Comparison of ENCODE assay signal across 11 cellular contexts in genomic region chr12:67646775-67647174, GRCh38. TPM values are rescaled to one million over a fixed set of nuclear protein-coding genes. Genes with fewer than 3 reads are reported as not detected.
DNase-seq lines count a peak whose midpoint lies in the region; ATAC-seq and TF ChIP-seq lines count a peak whose summit lies in the region.
"Had no signal": no experiment of that assay in that cellular context is flagged by ENCODE, and none has a peak within 500 bp of the region (broad histone marks: within the 10 kb centered on the region; RNA-seq: fewer than 3 reads in every experiment).

No MANE protein-coding gene starts in this region.

- TF ChIP-seq POLR2A in esophagus squamous epithelium (IDR thresholded peaks at IDR 0.05) = no peak

- POLR2A ChIA-PET in activated naive CD8-positive, alpha-beta T cell treated with anti-CD3 and anti-CD28 coated beads, Interleukin-2, amount 10 ng/mL, durations not matched to agents 7 days and 5 days (lab: Charles Lee) = no interaction called here
- POLR2A ChIA-PET in activated B cell treated with CpG ODN at 0.5 μM for 24 hours (lab: Charles Lee) = interaction anchor here (0.7 to 4.7 kb wide), 2 partner anchors 15 to 211 kb away, joined by 3 to 55 read pairs; no protein-coding TSS in a partner anchor

- H3K4me3 ChIP-seq in mucosa of rectum (ENCODE audit: low read length in 2 of 2) = peak overlapping the region in 1 of 2 donors; percentile 86
- H3K4me3 ChIP-seq in esophagus squamous epithelium = no peak overlapping the region

- H3K36me3 Mint-ChIP-seq in activated naive CD8-positive, alpha-beta T cell treated with anti-CD3 and anti-CD28 coated beads, Interleukin-2, amount 10 ng/mL, durations not matched to agents 7 days and 5 days = peaks cover 13% of the 10 kb centered on the region
- H3K36me3 Mint-ChIP-seq in activated naive CD8-positive, alpha-beta T cell treated with anti-CD3 and anti-CD28 coated beads for 36 hours = peaks cover 18% of the 10 kb centered on the region
- H3K36me3 Mint-ChIP-seq in activated B cell treated with CpG ODN at 0.5 μM for 24 hours (ENCODE audit: low read depth) = peaks cover 9% of the 10 kb centered on the region
- peaks cover 6% of the 10 kb centered on the region for H3K36me3 Mint-ChIP-seq in stimulated activated memory B cell treated with anti-CD40 and anti-IgM and Interleukin-4, amounts not matched to agents 10 μg/mL and 1 μg/mL and 100 μg/mL, for 72 hours

- H3K4me3 Mint-ChIP-seq in activated naive CD8-positive, alpha-beta T cell treated with anti-CD3 and anti-CD28 coated beads, Interleukin-2, amount 10 ng/mL, durations not matched to agents 7 days and 5 days = no peak overlapping the region
- no peak overlapping the region for H3K4me3 Mint-ChIP-seq in activated naive CD8-positive, alpha-beta T cell treated with anti-CD3 and anti-CD28 coated beads for 36 hours
- H3K4me3 Mint-ChIP-seq in activated B cell treated with CpG ODN at 0.5 μM for 24 hours = peak overlapping the region; percentile 94
- peak overlapping the region; percentile 98 for H3K4me3 Mint-ChIP-seq in stimulated activated memory B cell treated with anti-CD40 and anti-IgM and Interleukin-4, amounts not matched to agents 10 μg/mL and 1 μg/mL and 100 μg/mL, for 72 hours

- peaks cover 4% of the 10 kb centered on the region for H3K27me3 Mint-ChIP-seq in activated naive CD8-positive, alpha-beta T cell treated with anti-CD3 and anti-CD28 coated beads, Interleukin-2, amount 10 ng/mL, durations not matched to agents 7 days and 5 days
- no peaks in the 10 kb centered on the region for H3K27me3 Mint-ChIP-seq in activated naive CD8-positive, alpha-beta T cell treated with anti-CD3 and anti-CD28 coated beads for 36 hours
- H3K27me3 Mint-ChIP-seq in activated B cell treated with CpG ODN at 0.5 μM for 24 hours = no peaks in the 10 kb centered on the region
- H3K27me3 Mint-ChIP-seq in stimulated activated memory B cell treated with anti-CD40 and anti-IgM and Interleukin-4, amounts not matched to agents 10 μg/mL and 1 μg/mL and 100 μg/mL, for 72 hours = no peaks in the 10 kb centered on the region

- H3K27ac Mint-ChIP-seq in activated naive CD8-positive, alpha-beta T cell treated with anti-CD3 and anti-CD28 coated beads, Interleukin-2, amount 10 ng/mL, durations not matched to agents 7 days and 5 days = peak overlapping the region; percentile 52
- H3K27ac Mint-ChIP-seq in activated naive CD8-positive, alpha-beta T cell treated with anti-CD3 and anti-CD28 coated beads for 36 hours = no peak overlapping the region
- H3K27ac Mint-ChIP-seq in activated B cell treated with CpG ODN at 0.5 μM for 24 hours = no peak overlapping the region
- peak overlapping the region; percentile 92 for H3K27ac Mint-ChIP-seq in stimulated activated memory B cell treated with anti-CD40 and anti-IgM and Interleukin-4, amounts not matched to agents 10 μg/mL and 1 μg/mL and 100 μg/mL, for 72 hours

- H3K4me1 ChIP-seq in mucosa of rectum (ENCODE audit: control insufficient read depth in 2 of 2, insufficient read depth in 2 of 2, low read length in 2 of 2) = peaks cover 9 to 25% of the 10 kb centered on the region in 2 donors
- peaks cover 0 to 52% (median 24%) of the 10 kb centered on the region in 3 donors for H3K4me1 ChIP-seq in esophagus squamous epithelium

- TF ChIP-seq CTCF in activated B cell treated with CpG ODN at 0.5 μM for 24 hours (IDR thresholded peaks at IDR 0.05) = no peak
- TF ChIP-seq CTCF in esophagus squamous epithelium (IDR thresholded peaks at IDR 0.05) = no peak

- no peak for ATAC-seq in activated naive CD8-positive, alpha-beta T cell treated with anti-CD3 and anti-CD28 coated beads, Interleukin-2, amount 10 ng/mL, durations not matched to agents 7 days and 5 days (ENCODE audit: low read depth)
- no peak for ATAC-seq in activated B cell treated with CpG ODN at 0.5 μM for 24 hours (ENCODE audit: low read depth)
- ATAC-seq in stimulated activated memory B cell treated with anti-CD40 and anti-IgM and Interleukin-4, amounts not matched to agents 10 μg/mL and 1 μg/mL and 100 μg/mL, for 72 hours = no peak
- ATAC-seq: left ventricle myocardium superior had no signal

- DNase-seq in activated naive CD8-positive, alpha-beta T cell treated with anti-CD3 and anti-CD28 coated beads, Interleukin-2, amount 10 ng/mL, durations not matched to agents 7 days and 5 days = no peak
- no peak for DNase-seq in activated naive CD8-positive, alpha-beta T cell treated with anti-CD3 and anti-CD28 coated beads for 36 hours
- DNase-seq in activated B cell treated with CpG ODN at 0.5 μM for 24 hours (no peak), NOMO-1 (lab: John Stamatoyannopoulos, UW; ENCODE audit: unreplicated experiment in 2 of 2) (no peak), NCI-H69 (lab: John Stamatoyannopoulos, UW) (no peak), esophagus squamous epithelium (lab: John Stamatoyannopoulos, UW) (no peak)
- DNase-seq: NCI-H187 treated with DMSO at 0.1 percent for 48 hours had no signal

- H3K27ac ChIP-seq in mucosa of rectum (ENCODE audit: low read depth in 2 of 2, low read length in 2 of 2) = peak overlapping the region; percentile 92 to 97
- H3K27ac ChIP-seq in esophagus squamous epithelium = peak overlapping the region in 2 of 4 donors; percentile 90 to 96
- H3K27ac ChIP-seq: thoracic aorta had no signal

- no peaks in the 10 kb centered on the region for H3K9me3 Mint-ChIP-seq in activated naive CD8-positive, alpha-beta T cell treated with anti-CD3 and anti-CD28 coated beads, Interleukin-2, amount 10 ng/mL, durations not matched to agents 7 days and 5 days
- H3K9me3 Mint-ChIP-seq in activated naive CD8-positive, alpha-beta T cell treated with anti-CD3 and anti-CD28 coated beads for 36 hours = no peaks in the 10 kb centered on the region
- no peaks in the 10 kb centered on the region for H3K9me3 Mint-ChIP-seq in activated B cell treated with CpG ODN at 0.5 μM for 24 hours
- no peaks in the 10 kb centered on the region for H3K9me3 Mint-ChIP-seq in stimulated activated memory B cell treated with anti-CD40 and anti-IgM and Interleukin-4, amounts not matched to agents 10 μg/mL and 1 μg/mL and 100 μg/mL, for 72 hours

- H3K36me3 ChIP-seq in mucosa of rectum (ENCODE audit: control insufficient read depth in 2 of 2, insufficient read depth in 2 of 2, low read length in 2 of 2) = no peaks in the 10 kb centered on the region
- H3K36me3 ChIP-seq in esophagus squamous epithelium = no peaks in the 10 kb centered on the region
- H3K36me3 ChIP-seq: thoracic aorta had no signal

- H3K4me1 Mint-ChIP-seq in activated naive CD8-positive, alpha-beta T cell treated with anti-CD3 and anti-CD28 coated beads, Interleukin-2, amount 10 ng/mL, durations not matched to agents 7 days and 5 days = peaks cover 26% of the 10 kb centered on the region
- peaks cover 34% of the 10 kb centered on the region for H3K4me1 Mint-ChIP-seq in activated naive CD8-positive, alpha-beta T cell treated with anti-CD3 and anti-CD28 coated beads for 36 hours
- H3K4me1 Mint-ChIP-seq in activated B cell treated with CpG ODN at 0.5 μM for 24 hours = peaks cover 26% of the 10 kb centered on the region
- peaks cover 28% of the 10 kb centered on the region for H3K4me1 Mint-ChIP-seq in stimulated activated memory B cell treated with anti-CD40 and anti-IgM and Interleukin-4, amounts not matched to agents 10 μg/mL and 1 μg/mL and 100 μg/mL, for 72 hours

- H3K9me3 ChIP-seq in mucosa of rectum (ENCODE audit: control insufficient read depth in 2 of 2, low read length in 2 of 2) (no peaks in the 10 kb centered on the region), esophagus squamous epithelium (no peaks in the 10 kb centered on the region)
- H3K9me3 ChIP-seq: thoracic aorta had no signal

- H3K9ac ChIP-seq in mucosa of rectum (ENCODE audit: low read depth in 1 of 2, low read length in 2 of 2) = peak overlapping the region in 1 of 2 donors; percentile 85

- 85 to 87% methylated on average over 4 of the region's 4 CpGs for WGBS in esophagus squamous epithelium, 2 donors

- H3K27me3 ChIP-seq in mucosa of rectum (ENCODE audit: control insufficient read depth in 2 of 2, insufficient read depth in 2 of 2, low read length in 2 of 2) (no peaks in the 10 kb centered on the region), esophagus squamous epithelium (no peaks in the 10 kb centered on the region)

- intact Hi-C loops in activated B cell treated with CpG ODN at 0.5 μM for 24 hours (cut with micrococcal nuclease) (no loop called here), esophagus squamous epithelium (cut with DNase I) (no loop called here)

- CTCF ChIA-PET in activated B cell treated with CpG ODN at 0.5 μM for 24 hours (lab: Charles Lee) = no interaction called here

RNA-seq across cellular contexts. Expression of gene DYRK2, which starts 1.8 kb away (rescaled TPM):
- total RNA-seq in activated naive CD8-positive, alpha-beta T cell treated with anti-CD3 and anti-CD28 coated beads, Interleukin-2, amount 10 ng/mL, durations not matched to agents 7 days and 5 days = 100 to 1,000 TPM; 108 to 109 TPM
- total RNA-seq in activated naive CD8-positive, alpha-beta T cell treated with anti-CD3 and anti-CD28 coated beads for 36 hours = 10 to 100 TPM; 29.6 to 33.0 TPM
- total RNA-seq in activated B cell treated with CpG ODN at 0.5 μM for 24 hours (37.6 and 40.3 TPM in 2 replicates), esophagus squamous epithelium (10 to 100 TPM; 14.9 to 22.1 (median 15.7) TPM)

Comparison
In these comparisons a context has a peak if more than half of its experiments do, and no peak if none do; other contexts are left out.
1. H3K27ac Mint-ChIP-seq: peak in activated naive CD8-positive, alpha-beta T cell treated with anti-CD3 and anti-CD28 coated beads, Interleukin-2, amount 10 ng/mL, durations not matched to agents 7 days and 5 days (single experiment) and stimulated activated memory B cell treated with anti-CD40 and anti-IgM and Interleukin-4, amounts not matched to agents 10 μg/mL and 1 μg/mL and 100 μg/mL, for 72 hours (single experiment); none in activated naive CD8-positive, alpha-beta T cell treated with anti-CD3 and anti-CD28 coated beads for 36 hours (single experiment) and activated B cell treated with CpG ODN at 0.5 μM for 24 hours (single experiment).
2. H3K4me3 Mint-ChIP-seq: peak in activated B cell treated with CpG ODN at 0.5 μM for 24 hours (single experiment) and stimulated activated memory B cell treated with anti-CD40 and anti-IgM and Interleukin-4, amounts not matched to agents 10 μg/mL and 1 μg/mL and 100 μg/mL, for 72 hours (single experiment); none in activated naive CD8-positive, alpha-beta T cell treated with anti-CD3 and anti-CD28 coated beads, Interleukin-2, amount 10 ng/mL, durations not matched to agents 7 days and 5 days (single experiment) and activated naive CD8-positive, alpha-beta T cell treated with anti-CD3 and anti-CD28 coated beads for 36 hours (single experiment).